Comparison of ENCODE assay signal across 15 cellular contexts in the genomic region with DNA sequence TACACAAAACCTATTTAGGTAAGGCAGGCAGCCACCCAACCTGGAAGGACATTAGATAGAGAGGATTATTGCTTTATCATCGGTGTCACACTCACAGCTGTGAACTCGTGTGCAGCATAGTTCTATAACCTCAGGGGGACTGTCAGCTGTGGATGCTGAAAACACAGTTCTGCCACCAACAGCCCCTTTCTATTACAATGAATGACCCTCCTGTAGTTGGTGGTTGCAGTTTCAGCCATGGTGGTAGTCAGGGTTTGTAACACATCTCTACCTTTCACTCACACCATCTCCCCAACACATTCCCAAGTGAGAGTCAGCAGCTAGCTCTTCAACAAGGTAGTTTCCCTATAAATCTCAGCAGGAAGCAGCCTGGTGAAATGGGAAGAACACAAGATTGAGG.
DNase-seq lines count a peak whose midpoint lies in the region; ATAC-seq lines count a peak whose summit lies in the region.
"Had no signal": no experiment of that assay in that cellular context is flagged by ENCODE, and none has a peak within 500 bp of the region (broad histone marks: within the 10 kb centered on the region; RNA-seq: fewer than 3 reads in every experiment).

No MANE protein-coding gene starts in this region.

- peaks cover 4% of the 10 kb centered on the region for H3K27me3 Mint-ChIP-seq in activated naive CD4-positive, alpha-beta T cell treated with anti-CD3 and anti-CD28 coated beads for 36 hours (ENCODE audit: low read depth)

- H3K4me3 Mint-ChIP-seq in activated naive CD4-positive, alpha-beta T cell treated with anti-CD3 and anti-CD28 coated beads for 36 hours: no peak overlapping the region

- no peak overlapping the region for H3K27ac Mint-ChIP-seq in activated naive CD4-positive, alpha-beta T cell treated with anti-CD3 and anti-CD28 coated beads for 36 hours

- no peak for DNase-seq in activated naive CD4-positive, alpha-beta T cell treated with anti-CD3 and anti-CD28 coated beads for 36 hours
- no peak for DNase-seq in NCI-H526 (lab: John Stamatoyannopoulos, UW)
- no peak for DNase-seq in NCI-H128 (lab: John Stamatoyannopoulos, UW; ENCODE audit: unreplicated experiment)
- DNase-seq: dermis blood vessel endothelial cell, DND-41, mucosa of descending colon, NCI-H1092 treated with DMSO at 0.1 percent for 48 hours, NCI-H69, posterior cingulate gyrus, SJCRH30 had no signal

- H3K9me3 Mint-ChIP-seq in activated naive CD4-positive, alpha-beta T cell treated with anti-CD3 and anti-CD28 coated beads for 36 hours: no peaks in the 10 kb centered on the region

- ATAC-seq in GM18511 (IDR thresholded peaks at IDR 0.05; ENCODE audit: unreplicated experiment) (peak; percentile 82), GM19467 (IDR thresholded peaks at IDR 0.05; ENCODE audit: unreplicated experiment) (peak; percentile 84), HG02852 (IDR thresholded peaks at IDR 0.05; ENCODE audit: unreplicated experiment) (peak; percentile 76), HG03439 (IDR thresholded peaks at IDR 0.05; ENCODE audit: unreplicated experiment) (peak; percentile 80), HG02840 (IDR thresholded peaks at IDR 0.05; ENCODE audit: low FRiP score, unreplicated experiment) (no peak)
- ATAC-seq: mucosa of descending colon had no signal

- CTCF ChIA-PET in activated naive CD4-positive, alpha-beta T cell treated with anti-CD3 and anti-CD28 coated beads for 36 hours (lab: Charles Lee): no interaction called here

- intact Hi-C loops in activated naive CD4-positive, alpha-beta T cell treated with anti-CD3 and anti-CD28 coated beads for 36 hours (cut with micrococcal nuclease): no loop called here

- no peaks in the 10 kb centered on the region for H3K36me3 Mint-ChIP-seq in activated naive CD4-positive, alpha-beta T cell treated with anti-CD3 and anti-CD28 coated beads for 36 hours (ENCODE audit: low read depth)

- no peaks in the 10 kb centered on the region for H3K4me1 Mint-ChIP-seq in activated naive CD4-positive, alpha-beta T cell treated with anti-CD3 and anti-CD28 coated beads for 36 hours (ENCODE audit: low read depth)
